ENCODE assay signal across 33 cellular contexts in the genomic region with DNA sequence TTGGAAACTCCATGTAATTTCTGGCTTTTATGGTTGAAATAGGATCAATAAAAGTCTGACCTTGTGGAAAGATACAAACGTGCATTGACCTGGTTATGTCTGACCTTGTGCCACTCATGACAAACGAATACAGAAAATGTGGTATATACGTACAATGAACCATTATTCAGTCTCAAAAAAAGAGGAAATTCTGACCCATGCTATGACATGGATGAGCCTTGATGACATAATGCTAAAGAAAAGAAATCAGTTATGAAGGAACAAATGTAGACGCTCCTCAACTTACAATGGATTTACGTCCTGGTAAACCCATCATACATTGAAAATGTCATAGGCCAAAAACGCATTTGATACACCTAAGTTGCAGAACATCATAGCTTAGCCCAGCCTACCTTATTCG.
"Had no signal": no experiment of that assay in that cellular context is flagged by ENCODE, and none has a peak within 500 bp of the region (broad histone marks: within the 10 kb centered on the region; RNA-seq: fewer than 3 reads in every experiment).

No MANE protein-coding gene starts in this region.

- H3K36me3 ChIP-seq: ascending aorta, cardiac muscle cell, WERI-Rb-1 had no signal

- H3K4me3 ChIP-seq: ascending aorta, cardiac muscle cell had no signal

- H3K27ac ChIP-seq: ascending aorta, cardiac muscle cell, WERI-Rb-1 had no signal

- H3K27me3 ChIP-seq: ascending aorta, cardiac muscle cell had no signal

- H3K9me3 ChIP-seq: ascending aorta had no signal

- DNase-seq: activated CD4-positive, alpha-beta memory T cell treated with anti-CD3 and anti-CD28 coated beads, Interleukin-2, amount 10 ng/mL, durations not matched to agents 7 days and 5 days; activated CD4-positive, alpha-beta T cell treated with anti-CD3 and anti-CD28 coated beads for 1 hour; activated CD4-positive, alpha-beta T cell treated with anti-CD3 and anti-CD28 coated beads for 36 hours; activated CD4-positive, alpha-beta T cell treated with anti-CD3 and anti-CD28 coated beads for 48 hours; activated CD4-positive, alpha-beta T cell treated with anti-CD3 and anti-CD28 coated beads, Interleukin-2, amount 10 ng/mL, durations not matched to agents 7 days and 5 days; activated CD4-positive, alpha-beta T cell treated with anti-CD3 and anti-CD28 coated beads, Interleukin-2, amount 50 U/mL, for 48 hours; activated CD4-positive, CD25-positive, alpha-beta regulatory T cell; activated CD8-positive, alpha-beta memory T cell treated with anti-CD3 and anti-CD28 coated beads for 24 hours; activated CD8-positive, alpha-beta memory T cell treated with anti-CD3 and anti-CD28 coated beads, Interleukin-2, amount 10 ng/mL, durations not matched to agents 7 days and 5 days; activated CD8-positive, alpha-beta memory T cell treated with anti-CD3 and anti-CD28 coated beads, Interleukin-2, amount 50 U/mL, for 48 hours; activated CD8-positive, alpha-beta T cell treated with anti-CD3 and anti-CD28 coated beads, Interleukin-2, amount 10 ng/mL, durations not matched to agents 7 days and 5 days; activated effector memory CD4-positive, alpha-beta T cell treated with Interleukin-2 at 50 U/mL for 16 hours; activated gamma-delta T cell; activated naive CD4-positive, alpha-beta T cell treated with anti-CD3 and anti-CD28 coated beads, Interleukin-2, amount 10 ng/mL, durations not matched to agents 7 days and 5 days; activated naive CD4-positive, alpha-beta T cell treated with Interleukin-2 at 50 U/mL for 16 hours; activated naive CD8-positive, alpha-beta T cell treated with anti-CD3 and anti-CD28 coated beads, Interleukin-2, amount 10 ng/mL, durations not matched to agents 7 days and 5 days; activated naive CD8-positive, alpha-beta T cell treated with anti-CD3 and anti-CD28 coated beads, Interleukin-2, amount 50 U/mL, for 24 hours; activated T-cell treated with anti-CD3 and anti-CD28 coated beads, Interleukin-2, amount 50 U/mL, for 24 hours; activated T-cell treated with anti-CD3 and anti-CD28 coated beads, Interleukin-2, amount 50 U/mL, for 48 hours; amygdala; anterior cingulate cortex; caudate nucleus; cerebellar nuclear complex; T-helper 1 cell; T-helper 2 cell; T-helper 9 cell; WERI-Rb-1 had no signal

- ATAC-seq: activated CD4-positive, alpha-beta T cell treated with anti-CD3 and anti-CD28 coated beads for 36 hours; activated CD4-positive, CD25-positive, alpha-beta regulatory T cell treated with anti-CD3 and anti-CD28 coated beads, Interleukin-2, amount 50 U/mL, for 24 hours; activated CD8-positive, alpha-beta memory T cell treated with anti-CD3 and anti-CD28 coated beads, Interleukin-2, amount 10 ng/mL, durations not matched to agents 7 days and 5 days; activated CD8-positive, alpha-beta T cell treated with anti-CD3 and anti-CD28 coated beads, Interleukin-2, amount 10 ng/mL, durations not matched to agents 7 days and 5 days; activated naive CD8-positive, alpha-beta T cell treated with anti-CD3 and anti-CD28 coated beads, Interleukin-2, amount 50 U/mL, for 24 hours; WTC11 had no signal

- H3K4me1 ChIP-seq: ascending aorta had no signal

- FAIRE-seq: bronchial epithelial cell, TTC549 had no signal
